In the genomic region with DNA sequence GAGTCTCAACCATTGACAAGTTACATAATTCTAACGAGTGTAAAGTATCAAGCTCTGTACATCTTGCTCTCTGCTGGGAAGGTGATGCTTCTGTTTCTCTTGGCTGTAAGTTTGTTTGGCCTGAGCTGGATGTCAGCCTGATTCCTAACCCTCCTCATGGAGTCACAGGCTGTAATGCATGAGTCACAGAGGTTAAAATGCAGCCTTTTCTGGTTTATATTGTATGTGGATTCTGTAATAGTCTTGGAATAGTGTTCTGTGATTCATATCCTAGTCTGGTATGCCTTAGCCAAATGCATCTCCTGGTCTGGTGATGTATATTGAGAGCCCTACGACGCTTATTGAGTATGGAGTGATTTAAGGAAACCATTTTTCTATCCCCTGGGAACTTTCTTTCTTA, we compare ENCODE assay signal across 8 cellular contexts.
DNase-seq lines count a peak whose midpoint lies in the region; ATAC-seq and TF ChIP-seq lines count a peak whose summit lies in the region.

No MANE protein-coding gene starts in this region.

- H3K4me3 ChIP-seq in suprapubic skin = no peak overlapping the region

- H3K36me3 Mint-ChIP-seq in stimulated activated memory B cell treated with anti-CD40 and anti-IgM and Interleukin-4, amounts not matched to agents 10 μg/mL and 1 μg/mL and 100 μg/mL, for 72 hours = no peaks in the 10 kb centered on the region

- TF ChIP-seq CTCF in suprapubic skin (IDR thresholded peaks at IDR 0.05) = no peak

- no peaks in the 10 kb centered on the region for H3K4me1 Mint-ChIP-seq in stimulated activated memory B cell treated with anti-CD40 and anti-IgM and Interleukin-4, amounts not matched to agents 10 μg/mL and 1 μg/mL and 100 μg/mL, for 72 hours

- peak overlapping the region; percentile 55 for H3K27ac ChIP-seq in suprapubic skin

- peaks cover 24% of the 10 kb centered on the region for H3K4me1 ChIP-seq in suprapubic skin

- 37% methylated on average over 3 of the region's 3 CpGs for WGBS in suprapubic skin

- H3K9me3 Mint-ChIP-seq in stimulated activated memory B cell treated with anti-CD40 and anti-IgM and Interleukin-4, amounts not matched to agents 10 μg/mL and 1 μg/mL and 100 μg/mL, for 72 hours = no peaks in the 10 kb centered on the region

- H3K27me3 ChIP-seq in suprapubic skin = no peaks in the 10 kb centered on the region

- no peak for TF ChIP-seq POLR2A in suprapubic skin (IDR thresholded peaks at IDR 0.05)

- H3K27ac Mint-ChIP-seq in stimulated activated memory B cell treated with anti-CD40 and anti-IgM and Interleukin-4, amounts not matched to agents 10 μg/mL and 1 μg/mL and 100 μg/mL, for 72 hours = no peak overlapping the region

- H3K27me3 Mint-ChIP-seq in stimulated activated memory B cell treated with anti-CD40 and anti-IgM and Interleukin-4, amounts not matched to agents 10 μg/mL and 1 μg/mL and 100 μg/mL, for 72 hours = peaks cover 4% of the 10 kb centered on the region

- ATAC-seq in stimulated activated memory B cell treated with anti-CD40 and anti-IgM and Interleukin-4, amounts not matched to agents 10 μg/mL and 1 μg/mL and 100 μg/mL, for 72 hours = no peak
- no peak for ATAC-seq in GM18511 (IDR thresholded peaks at IDR 0.05; ENCODE audit: unreplicated experiment)
- no peak for ATAC-seq in HG03175 (IDR thresholded peaks at IDR 0.05; ENCODE audit: unreplicated experiment)

- DNase-seq in HK-2 (ENCODE audit: unreplicated experiment) (peak; percentile 64), astrocyte of the hippocampus (ENCODE audit: low read depth, low spot score) (peak; percentile 96), islet precursor cell (peak; percentile 83), suprapubic skin (ENCODE audit: low spot score in 2 of 2) (no peak)
- DNase-seq in stimulated activated CD4-positive, alpha-beta T cell treated with anti-CD3 and anti-CD28 coated beads, Interleukin-2, amount 100 ng/mL, for 24 hours = no peak

- no peaks in the 10 kb centered on the region for H3K36me3 ChIP-seq in suprapubic skin

- no peaks in the 10 kb centered on the region for H3K9me3 ChIP-seq in suprapubic skin

- TF ChIP-seq EP300 in suprapubic skin (IDR thresholded peaks at IDR 0.05) = no peak

- H3K4me3 Mint-ChIP-seq in stimulated activated memory B cell treated with anti-CD40 and anti-IgM and Interleukin-4, amounts not matched to agents 10 μg/mL and 1 μg/mL and 100 μg/mL, for 72 hours = no peak overlapping the region

Comparison
In these comparisons a context has a peak if more than half of its experiments do, and no peak if none do; other contexts are left out.
1. DNase-seq: peak in HK-2 (single experiment), astrocyte of the hippocampus (single experiment) and islet precursor cell (single experiment); none in suprapubic skin (0 of 2) and stimulated activated CD4-positive, alpha-beta T cell treated with anti-CD3 and anti-CD28 coated beads, Interleukin-2, amount 100 ng/mL, for 24 hours (0 of 2).